Comparison of ENCODE assay signal across 30 cellular contexts in genomic region chr15:25950014-25950413, GRCh38.
"Had no signal": no experiment of that assay in that cellular context is flagged by ENCODE, and none has a peak within 500 bp of the region (broad histone marks: within the 10 kb centered on the region; RNA-seq: fewer than 3 reads in every experiment).

No MANE protein-coding gene starts in this region.

- H3K27me3 ChIP-seq: ovary, right lobe of liver, sigmoid colon, suprapubic skin, testis, tibial artery, transverse colon, upper lobe of left lung, vagina had no signal

- FAIRE-seq: small intestine, urothelium cell line had no signal

- H2AFZ ChIP-seq: parathyroid adenoma had no signal

- H3K27ac ChIP-seq: ovary, parathyroid adenoma, psoas muscle, right lobe of liver, sigmoid colon, suprapubic skin, testis, tibial artery, transverse colon, upper lobe of left lung, vagina had no signal

- H3K27ac Mint-ChIP-seq: naive thymus-derived CD8-positive, alpha-beta T cell; natural killer cell treated with Interleukin-12 subunit alpha and Interleukin-12 subunit beta and Interleukin-15 and Interleukin-18, amount 100 ng/mL, for 72 hours; nephron progenitor cell; progenitor cell of endocrine pancreas; stimulated activated memory B cell treated with anti-CD40 and anti-IgM and Interleukin-4, amounts not matched to agents 10 μg/mL and 1 μg/mL and 100 μg/mL, for 72 hours; stimulated activated naive CD8-positive, alpha-beta T cell treated with anti-CD3 and anti-CD28 coated beads, Interleukin-15, amount 100 ng/mL, for 72 hours had no signal

- H3K4me1 Mint-ChIP-seq: stimulated activated naive CD8-positive, alpha-beta T cell treated with anti-CD3 and anti-CD28 coated beads, Interleukin-15, amount 100 ng/mL, for 72 hours had no signal

- H3K79me2 ChIP-seq: parathyroid adenoma had no signal

- ATAC-seq: naive thymus-derived CD8-positive, alpha-beta T cell; natural killer cell treated with Interleukin-12 subunit alpha and Interleukin-12 subunit beta and Interleukin-15 and Interleukin-18, amount 100 ng/mL, for 72 hours; psoas muscle; right cardiac atrium; right lobe of liver; stimulated activated memory B cell treated with anti-CD40 and anti-IgM and Interleukin-4, amounts not matched to agents 10 μg/mL and 1 μg/mL and 100 μg/mL, for 72 hours; stimulated activated naive CD8-positive, alpha-beta T cell treated with anti-CD3 and anti-CD28 coated beads, Interleukin-15, amount 100 ng/mL, for 72 hours; stimulated activated naive CD8-positive, alpha-beta T cell treated with anti-CD3 and anti-CD28 coated beads, Interleukin-15, Interleukin-2, amounts not matched to agents 100 U/mL and 50 U/mL, for 24 hours had no signal

- H3K36me3 ChIP-seq: ovary, right lobe of liver, sigmoid colon, suprapubic skin, tibial artery, transverse colon, upper lobe of left lung, vagina had no signal

- H3K9me3 Mint-ChIP-seq: natural killer cell treated with Interleukin-12 subunit alpha and Interleukin-12 subunit beta and Interleukin-15 and Interleukin-18, amount 100 ng/mL, for 72 hours; neural crest cell had no signal

- H3K9me3 ChIP-seq: ovary, psoas muscle, right lobe of liver, sigmoid colon, suprapubic skin, testis, transverse colon, upper lobe of left lung, vagina had no signal

- H3K4me1 ChIP-seq: parathyroid adenoma, psoas muscle, right lobe of liver, suprapubic skin, testis, tibial artery, vagina had no signal

- H3K4me3 ChIP-seq: ovary, psoas muscle, right lobe of liver, sigmoid colon, suprapubic skin, testis, tibial artery, transverse colon, upper lobe of left lung, vagina had no signal

- H3K9ac ChIP-seq: parathyroid adenoma had no signal

- H3K4me3 Mint-ChIP-seq: naive thymus-derived CD8-positive, alpha-beta T cell; natural killer cell treated with Interleukin-12 subunit alpha and Interleukin-12 subunit beta and Interleukin-15 and Interleukin-18, amount 100 ng/mL, for 72 hours; nephron progenitor cell; neural crest cell; stimulated activated memory B cell treated with anti-CD40 and anti-IgM and Interleukin-4, amounts not matched to agents 10 μg/mL and 1 μg/mL and 100 μg/mL, for 72 hours; stimulated activated naive CD8-positive, alpha-beta T cell treated with anti-CD3 and anti-CD28 coated beads, Interleukin-15, amount 100 ng/mL, for 72 hours had no signal

- H3K27me3 Mint-ChIP-seq: progenitor cell of endocrine pancreas; stimulated activated memory B cell treated with anti-CD40 and anti-IgM and Interleukin-4, amounts not matched to agents 10 μg/mL and 1 μg/mL and 100 μg/mL, for 72 hours; stimulated activated naive CD8-positive, alpha-beta T cell treated with anti-CD3 and anti-CD28 coated beads, Interleukin-15, amount 100 ng/mL, for 72 hours had no signal

- DNase-seq: naive thymus-derived CD8-positive, alpha-beta T cell; nephron progenitor cell; occipital lobe; ovary; posterior cingulate gyrus; psoas muscle; right cardiac atrium; right lobe of liver; sigmoid colon; small intestine; stimulated activated CD4-positive, alpha-beta T cell treated with anti-CD3 and anti-CD28 coated beads, Interleukin-15, amount 100 ng/mL, for 24 hours; stimulated activated CD4-positive, alpha-beta T cell treated with anti-CD3 and anti-CD28 coated beads, Interleukin-2, amount 100 ng/mL, for 24 hours; stimulated activated CD4-positive, alpha-beta T cell treated with anti-CD3 and anti-CD28 coated beads, Interleukin-2, amount 100 ng/mL, for 48 hours; stimulated activated CD4-positive, alpha-beta T cell treated with anti-CD3 and anti-CD28 coated beads, Interleukin-4, amount 100 ng/mL, for 24 hours; stimulated activated naive CD4-positive, alpha-beta T cell; stimulated activated naive CD8-positive, alpha-beta T cell treated with anti-CD3 and anti-CD28 coated beads, Interleukin-15, amount 100 ng/mL, for 72 hours; stimulated activated naive CD8-positive, alpha-beta T cell treated with anti-CD3 and anti-CD28 coated beads, Interleukin-15, Interleukin-2, amounts not matched to agents 100 U/mL and 50 U/mL, for 24 hours; substantia nigra; testis; tibial artery; transverse colon; upper lobe of left lung had no signal
